27 cellular contexts compared by ENCODE assay signal in genomic region chr9:94927762-94928158, GRCh38.
DNase-seq lines count a peak whose midpoint lies in the region; ATAC-seq and TF ChIP-seq lines count a peak whose summit lies in the region.
"Had no signal": no experiment of that assay in that cellular context is flagged by ENCODE, and none has a peak within 500 bp of the region (broad histone marks: within the 10 kb centered on the region; RNA-seq: fewer than 3 reads in every experiment).

No MANE protein-coding gene starts in this region.

- H3K27ac ChIP-seq in GM23338 (ENCODE audit: low read depth), result no peak overlapping the region
- H3K27ac ChIP-seq in skin epidermis, result peak overlapping the region in 18 of 21 experiments; percentile 9 to 95 (median 68)
- H3K27ac ChIP-seq: psoas muscle, VCaP had no signal

- H3K27me3 Mint-ChIP-seq in GM23338 (ENCODE audit: insufficient read depth, low read depth, poor library complexity), result peaks cover 6% of the 10 kb centered on the region
- H3K27me3 Mint-ChIP-seq in glutamatergic neuron (ENCODE audit: unreplicated experiment), result peaks cover 12% of the 10 kb centered on the region
- H3K27me3 Mint-ChIP-seq: activated naive CD8-positive, alpha-beta T cell; activated T-helper 17 cell treated with anti-CD3 and anti-CD28 coated beads, Interleukin-2, amount 50 U/mL, for 72 hours had no signal

- H3F3A ChIP-seq in GM23338 (replicated peaks; ENCODE audit: low read depth), result no peaks in the 10 kb centered on the region

- H3K9me3 Mint-ChIP-seq in GM23338 (no peaks in the 10 kb centered on the region; the same call in 2 of the 3 replicates), glutamatergic neuron (ENCODE audit: unreplicated experiment) (peaks cover 11% of the 10 kb centered on the region)
- H3K9me3 Mint-ChIP-seq: activated T-helper 17 cell treated with anti-CD3 and anti-CD28 coated beads, Interleukin-2, amount 50 U/mL, for 72 hours; immature natural killer cell; nephron progenitor cell; stimulated activated effector memory CD8-positive, alpha-beta T cell treated with anti-CD3 and anti-CD28 coated beads, Interleukin-12 subunit alpha, Interleukin-12 subunit beta, amount 100 ng/mL, for 72 hours had no signal

- no peak overlapping the region for H3K4me2 ChIP-seq in GM23338

- DNase-seq in GM23338 (ENCODE audit: low spot score) (no peak), glutamatergic neuron (no peak), DMS79 treated with DMSO at 0.1 percent for 48 hours (lab: John Stamatoyannopoulos, UW) (no peak), NCI-H146 (lab: John Stamatoyannopoulos, UW) (no peak)
- DNase-seq: activated CD8-positive, alpha-beta memory T cell treated with anti-CD3 and anti-CD28 coated beads, Interleukin-2, amount 50 U/mL, for 4 hours; AML-193; COR-L47; immature natural killer cell; left ventricle myocardium superior; NCI-H1048; NCI-H2029; NCI-H345; nephron progenitor cell; psoas muscle; small intestine; stimulated activated CD4-positive, alpha-beta T cell treated with anti-CD3 and anti-CD28 coated beads, Interleukin-2, amount 100 ng/mL, for 24 hours; T-helper 2 cell had no signal

- H3K27ac Mint-ChIP-seq in GM23338 (peak overlapping the region; percentile 35; the same call in 1 of the 2 replicates), glutamatergic neuron (ENCODE audit: unreplicated experiment) (peak overlapping the region; percentile 74)
- H3K27ac Mint-ChIP-seq: activated naive CD8-positive, alpha-beta T cell; activated T-helper 17 cell treated with anti-CD3 and anti-CD28 coated beads, Interleukin-2, amount 50 U/mL, for 72 hours; nephron progenitor cell; stimulated activated effector memory CD8-positive, alpha-beta T cell treated with anti-CD3 and anti-CD28 coated beads, Interleukin-12 subunit alpha, Interleukin-12 subunit beta, amount 100 ng/mL, for 72 hours had no signal

- no peak for ATAC-seq in GM23338
- peak; percentile 15; the same call in 1 of the 3 replicates for ATAC-seq in SK-N-SH treated with all-trans-retinoic acid at 6 μM for 48 hours
- ATAC-seq in HG02885 (IDR thresholded peaks at IDR 0.05; ENCODE audit: poor library complexity, unreplicated experiment), result no peak
- ATAC-seq in GM19324 (IDR thresholded peaks at IDR 0.05; ENCODE audit: low FRiP score, unreplicated experiment), result no peak
- ATAC-seq: activated T-helper 17 cell treated with anti-CD3 and anti-CD28 coated beads, Interleukin-2, amount 50 U/mL, for 72 hours; left ventricle myocardium superior; psoas muscle; stimulated activated effector memory CD8-positive, alpha-beta T cell treated with anti-CD3 and anti-CD28 coated beads, Interleukin-12 subunit alpha, Interleukin-12 subunit beta, amount 100 ng/mL, for 72 hours had no signal

- H3K4me3 ChIP-seq in GM23338, result no peak overlapping the region
- no peak overlapping the region for H3K4me3 ChIP-seq in skin epidermis
- H3K4me3 ChIP-seq: coronary artery, psoas muscle, thoracic aorta had no signal

- no peaks in the 10 kb centered on the region for H3K27me3 ChIP-seq in GM23338 (ENCODE audit: insufficient read depth)

- H3K36me3 Mint-ChIP-seq in GM23338 (ENCODE audit: low read depth) (peaks cover 5% of the 10 kb centered on the region; the same call in 1 of the 3 replicates), glutamatergic neuron (ENCODE audit: unreplicated experiment) (peaks cover 11% of the 10 kb centered on the region)
- H3K36me3 Mint-ChIP-seq: stimulated activated effector memory CD8-positive, alpha-beta T cell treated with anti-CD3 and anti-CD28 coated beads, Interleukin-12 subunit alpha, Interleukin-12 subunit beta, amount 100 ng/mL, for 72 hours had no signal

- H3K4me1 Mint-ChIP-seq in GM23338 (peaks cover 25% of the 10 kb centered on the region), glutamatergic neuron (ENCODE audit: low read depth, unreplicated experiment) (peaks cover 35% of the 10 kb centered on the region)
- H3K4me1 Mint-ChIP-seq: immature natural killer cell; stimulated activated effector memory CD8-positive, alpha-beta T cell treated with anti-CD3 and anti-CD28 coated beads, Interleukin-12 subunit alpha, Interleukin-12 subunit beta, amount 100 ng/mL, for 72 hours had no signal

- H3K4me3 Mint-ChIP-seq in GM23338 (no peak overlapping the region), glutamatergic neuron (ENCODE audit: unreplicated experiment) (no peak overlapping the region)
- H3K4me3 Mint-ChIP-seq: activated naive CD8-positive, alpha-beta T cell; activated T-helper 17 cell treated with anti-CD3 and anti-CD28 coated beads, Interleukin-2, amount 50 U/mL, for 72 hours; immature natural killer cell; nephron progenitor cell; stimulated activated effector memory CD8-positive, alpha-beta T cell treated with anti-CD3 and anti-CD28 coated beads, Interleukin-12 subunit alpha, Interleukin-12 subunit beta, amount 100 ng/mL, for 72 hours had no signal

- H3K9me2 ChIP-seq in GM23338 (ENCODE audit: insufficient read depth), result no peaks in the 10 kb centered on the region

- no peaks in the 10 kb centered on the region for H3K36me3 ChIP-seq in GM23338 (ENCODE audit: insufficient read depth)
- H3K36me3 ChIP-seq: thoracic aorta had no signal

- H3K4me1 ChIP-seq in GM23338 (ENCODE audit: insufficient read depth), result no peaks in the 10 kb centered on the region

- H4K20me1 ChIP-seq in GM23338 (replicated peaks; ENCODE audit: insufficient read depth), result no peaks in the 10 kb centered on the region

- H2AFZ ChIP-seq in GM23338, result no peak overlapping the region

- no peaks in the 10 kb centered on the region for H3K79me2 ChIP-seq in GM23338 (replicated peaks; ENCODE audit: insufficient read depth)

- no peak for TF ChIP-seq CTCF in GM23338 (conservative IDR thresholded peaks at IDR 0.05; ENCODE audit: low read depth in 2 of 2)
- no peak for TF ChIP-seq CTCF in glutamatergic neuron (IDR thresholded peaks at IDR 0.05; ENCODE audit: partially characterized antibody, unreplicated experiment)

TF ChIP-seq in GM23338, 12 proteins besides CTCF, POLR2A, EP300 and RAD21 (continues in another document):
- TF ChIP-seq POLR2AphosphoS5 (IDR thresholded peaks at IDR 0.05; ENCODE audit: low read depth) (no peak), ETS1 (IDR thresholded peaks at IDR 0.05) (no peak), ZNF114 (CRISPR knock-in tag; IDR thresholded peaks at IDR 0.05) (no peak), EZH2phosphoT487 (IDR thresholded peaks at IDR 0.05; ENCODE audit: unreplicated experiment) (no peak), JUNB (IDR thresholded peaks at IDR 0.05; ENCODE audit: unreplicated experiment) (no peak), EZH2 (IDR thresholded peaks at IDR 0.05; ENCODE audit: low read depth, unreplicated experiment) (no peak)

TF ChIP-seq in SK-N-SH treated with all-trans-retinoic acid at 6 μM for 48 hours, 23 proteins besides CTCF, POLR2A, EP300 and RAD21:
- no peak for TF ChIP-seq CSRNP3 (CRISPR knock-in tag; IDR thresholded peaks at IDR 0.05)
- TF ChIP-seq TCF4 (CRISPR knock-in tag; IDR thresholded peaks at IDR 0.05; ENCODE audit: borderline replicate concordance), result peak; percentile 63
